In the genomic region with DNA sequence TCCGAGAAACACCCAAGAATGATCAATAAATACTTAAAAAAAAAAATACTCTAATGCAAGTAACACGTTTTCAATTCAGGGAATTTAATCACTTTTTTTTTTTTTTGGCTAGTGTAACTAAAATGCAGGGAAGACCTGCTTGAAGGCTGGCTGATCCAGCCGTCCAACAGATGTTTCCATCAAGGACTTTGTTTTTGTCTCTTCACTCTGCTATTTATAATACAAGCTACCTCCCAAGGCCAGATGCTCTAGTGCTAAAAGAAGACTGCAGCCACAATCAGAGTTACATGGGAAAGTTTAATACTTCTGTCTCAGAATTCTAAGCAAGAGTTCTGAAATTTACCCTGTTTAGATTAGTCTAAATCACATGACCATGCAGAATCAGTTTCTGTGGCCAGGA, we compare ENCODE assay signal across 17 cellular contexts.
"Had no signal": no experiment of that assay in that cellular context is flagged by ENCODE, and none has a peak within 500 bp of the region (broad histone marks: within the 10 kb centered on the region; RNA-seq: fewer than 3 reads in every experiment).

No MANE protein-coding gene starts in this region.

- H3K4me1 ChIP-seq: breast epithelium, right atrium auricular region had no signal

- H3K27ac ChIP-seq: breast epithelium, epithelial cell of prostate, right atrium auricular region, tibial nerve, uterus, WERI-Rb-1 had no signal

- ATAC-seq: activated T-cell treated with anti-CD3 and anti-CD28 coated beads, Interleukin-2, amount 50 U/mL, for 72 hours had no signal

- H3K27me3 ChIP-seq: breast epithelium, right atrium auricular region, tibial nerve, uterus had no signal

- H3K4me3 ChIP-seq: breast epithelium, right atrium auricular region, tibial nerve, uterus had no signal

- H3K9me3 ChIP-seq: breast epithelium, right atrium auricular region, tibial nerve, uterus had no signal

- DNase-seq: activated CD4-positive, alpha-beta T cell treated with anti-CD3 and anti-CD28 coated beads, Interleukin-2, amount 50 U/mL, for 4 hours; activated gamma-delta T cell; activated T-cell treated with anti-CD3 and anti-CD28 coated beads, Interleukin-2, amount 50 U/mL, for 72 hours; effector memory CD4-positive, alpha-beta T cell; foreskin melanocyte; mammary epithelial cell; midbrain; small intestine; stimulated activated CD4-positive, alpha-beta T cell treated with anti-CD3 and anti-CD28 coated beads, Interleukin-15, amount 100 ng/mL, for 24 hours; stimulated activated CD4-positive, alpha-beta T cell treated with anti-CD3 and anti-CD28 coated beads, Interleukin-2, amount 100 ng/mL, for 48 hours; T-helper 2 cell; uterus; WERI-Rb-1 had no signal

- H3K36me3 ChIP-seq: breast epithelium, right atrium auricular region, tibial nerve, uterus had no signal
